ENCODE assay signal across 11 cellular contexts in genomic region chr22:49951986-49952896, GRCh38. TPM values are rescaled to one million over a fixed set of nuclear protein-coding genes. Genes with fewer than 3 reads are reported as not detected.
A peak's percentile ranks its signal among the peaks of the same experiment; 100 is the strongest.
DNase-seq lines count a peak whose midpoint lies in the region; ATAC-seq, FAIRE-seq and TF ChIP-seq lines count a peak whose summit lies in the region.
"Had no signal": no experiment of that assay in that cellular context is flagged by ENCODE, and none has a peak within 500 bp of the region (broad histone marks: within the 10 kb centered on the region; RNA-seq: fewer than 3 reads in every experiment).

No MANE protein-coding gene starts in this region.

- peaks cover 8% of the 10 kb centered on the region for H3K4me1 Mint-ChIP-seq in Caco-2 (ENCODE audit: low read depth, unreplicated experiment)

- no peaks in the 10 kb centered on the region for H3K27me3 Mint-ChIP-seq in Caco-2 (ENCODE audit: insufficient read depth, unreplicated experiment)

- H3K36me3 ChIP-seq in Caco-2 (ENCODE audit: control insufficient read depth, insufficient read depth, low read length) (no peaks in the 10 kb centered on the region), prostate gland (no peaks in the 10 kb centered on the region)

- POLR2A ChIA-PET in Caco-2 (lab: Charles Lee), result interaction anchor here (1.7 to 3.7 kb wide), 3 partner anchors 9 to 19 kb away, joined by 5 to 25 read pairs (median 20); partner anchors contain the start of gene PIM3

- 66% methylated on average over 24 of the region's 24 CpGs for WGBS in prostate gland

- CTCF ChIA-PET in Caco-2 (lab: Charles Lee), result interaction anchor here (0.6 to 2.1 kb wide), 5 partner anchors 9 to 78 kb away, joined by 3 to 19 read pairs (median 3); partner anchors contain the start of gene PIM3

- BruUV-seq in Caco-2 (replicated peaks; lab: Mats Ljungman, UMichigan), result TSS peak; percentile 72

- no peaks in the 10 kb centered on the region for H3K9me3 ChIP-seq in Caco-2
- no peaks in the 10 kb centered on the region for H3K9me3 ChIP-seq in prostate gland

- H3K4me3 ChIP-seq in Caco-2 (ENCODE audit: low read depth, low read length) (no peak overlapping the region), prostate gland (no peak overlapping the region)

- H3K27me3 ChIP-seq in Caco-2 (replicated peaks; ENCODE audit: control insufficient read depth, insufficient read depth, low read length) (no peaks in the 10 kb centered on the region), prostate gland (replicated peaks; ENCODE audit: insufficient read depth) (no peaks in the 10 kb centered on the region)

- no peak for TF ChIP-seq CTCF in Caco-2 (IDR thresholded peaks at IDR 0.05; ENCODE audit: insufficient read depth in 1 of 2, low read depth in 1 of 2, low read length in 1 of 2, severe bottlenecking in 1 of 2, unreplicated experiment in 1 of 2)
- peak in 1 of 4 experiments; percentile 11 for TF ChIP-seq CTCF in prostate gland (IDR thresholded peaks at IDR 0.05)

- intact Hi-C loops in Caco-2 (cut with micrococcal nuclease; ENCODE audit: unreplicated experiment) (no loop called here), prostate gland (cut with DNase I) (no loop called here)

- no peaks in the 10 kb centered on the region for H3K9me3 Mint-ChIP-seq in Caco-2 (ENCODE audit: unreplicated experiment)

- H3K4me3 Mint-ChIP-seq in Caco-2 (ENCODE audit: unreplicated experiment), result peak overlapping the region; percentile 75

- H3K27ac Mint-ChIP-seq in Caco-2 (ENCODE audit: unreplicated experiment), result peak overlapping the region; percentile 99

- no peak for TF ChIP-seq POLR2A in prostate gland (IDR thresholded peaks at IDR 0.05)

- peak overlapping the region; percentile 95 to 96 for H3K27ac ChIP-seq in prostate gland

- H3K36me3 Mint-ChIP-seq in Caco-2 (ENCODE audit: insufficient read depth, unreplicated experiment), result peaks cover 8% of the 10 kb centered on the region

- DNase-seq in Caco-2, result peak; percentile 82 to 84
- DNase-seq in RCC 7860 (ENCODE audit: low spot score), result peak; percentile 64
- peak; percentile 54 for DNase-seq in fibroblast of peridontal ligament (ENCODE audit: extremely low read depth)
- no peak for DNase-seq in prostate gland (ENCODE audit: low spot score)
- DNase-seq in D341Med (ENCODE audit: low spot score), result no peak
- DNase-seq in OCI-M1 (lab: John Stamatoyannopoulos, UW), result no peak
- DNase-seq in NCI-H2196 (lab: John Stamatoyannopoulos, UW; ENCODE audit: unreplicated experiment), result no peak
- DNase-seq: GF-D8, NCI-H82, occipital lobe had no signal

- H3K4me1 ChIP-seq in Caco-2 (peaks cover 71% of the 10 kb centered on the region), prostate gland (replicated peaks) (peaks cover 64% of the 10 kb centered on the region)

- no peak for ATAC-seq in GM19467 (IDR thresholded peaks at IDR 0.05; ENCODE audit: unreplicated experiment)

- no peak for FAIRE-seq in RCC 7860 (lab: Jason Lieb, UNC)

RNA-seq across cellular contexts. Expression of gene PIM3, which starts 8.3 kb away (rescaled TPM):
- total RNA-seq in Caco-2 (2022) (39.6 and 41.1 TPM in 2 replicates), prostate gland (100 to 1,000 TPM; 126 to 183 TPM)

RNA-seq across cellular contexts. Expression of gene CRELD2, which starts 33.8 kb away (rescaled TPM):
- 38.1 and 43.3 TPM in 2 replicates for total RNA-seq in Caco-2 (2022)
- 10 to 100 TPM; 55.1 to 70.1 TPM for total RNA-seq in prostate gland

RNA-seq across cellular contexts. Expression of gene ALG12, which starts 34.0 kb away (rescaled TPM):
- total RNA-seq in Caco-2 (2022) (31.6 and 35.7 TPM in 2 replicates), prostate gland (10 to 100 TPM; 26.1 to 33.6 TPM)

Comparison
In these comparisons a context has a peak if more than half of its experiments do, and no peak if none do; other contexts are left out.
1. DNase-seq: peak in Caco-2 (2 of 2), RCC 7860 (single experiment) and fibroblast of peridontal ligament (single experiment); none in prostate gland (single experiment), D341Med (single experiment), OCI-M1 (single experiment) and NCI-H2196 (single experiment).